8 cellular contexts compared by ENCODE assay signal in the genomic region with DNA sequence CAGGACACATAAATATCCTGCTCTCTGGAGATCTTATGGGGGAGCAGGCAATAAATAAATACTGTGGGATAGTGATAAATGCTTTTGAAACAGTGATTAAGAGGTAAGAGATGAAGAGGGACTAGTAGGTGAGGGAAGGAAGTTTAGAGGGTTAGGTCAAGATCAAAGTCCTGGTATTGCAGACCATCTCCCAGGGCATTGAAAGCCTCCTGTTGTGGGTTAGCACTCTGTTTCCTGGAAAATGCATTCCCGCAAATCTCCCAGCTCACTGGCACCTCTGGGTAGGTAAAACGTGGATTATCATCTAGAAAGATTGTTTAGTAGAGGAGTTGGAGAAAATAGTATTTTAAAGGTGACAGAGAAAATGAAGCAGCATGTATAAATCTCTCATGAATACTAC. TPM values are rescaled to one million over a fixed set of nuclear protein-coding genes. Genes with fewer than 3 reads are reported as not detected.
DNase-seq lines count a peak whose midpoint lies in the region; FAIRE-seq lines count a peak whose summit lies in the region.

No MANE protein-coding gene starts in this region.

- H3K9ac ChIP-seq in stomach smooth muscle (ENCODE audit: low read length in 2 of 2) = peak overlapping the region in 1 of 2 donors; percentile 87

- H3K4me3 ChIP-seq in iPS-11a (ENCODE audit: low read depth, low read length) = peak overlapping the region; percentile 91
- H3K4me3 ChIP-seq in stomach smooth muscle (ENCODE audit: low read length in 2 of 2) = peak overlapping the region; percentile 84 to 94
- H3K4me3 ChIP-seq in small intestine (ENCODE audit: low read depth in 1 of 2, low read length in 2 of 2) = no peak overlapping the region

- no peak for FAIRE-seq in small intestine (lab: Jason Lieb, UNC)

- no peak overlapping the region for H3K27ac ChIP-seq in stomach smooth muscle (ENCODE audit: low read length)
- no peak overlapping the region for H3K27ac ChIP-seq in small intestine (ENCODE audit: low read depth in 1 of 2, low read length in 1 of 2)

- H3K9me3 ChIP-seq in stomach smooth muscle (ENCODE audit: control insufficient read depth in 2 of 2, low read length in 2 of 2) = no peaks in the 10 kb centered on the region
- no peaks in the 10 kb centered on the region for H3K9me3 ChIP-seq in small intestine (ENCODE audit: control insufficient read depth, low read depth)

- peaks cover 7% of the 10 kb centered on the region for H3K36me3 Mint-ChIP-seq in activated naive CD4-positive, alpha-beta T cell treated with anti-CD3 and anti-CD28 coated beads, Interleukin-2, amount 10 ng/mL, durations not matched to agents 7 days and 5 days
- H3K36me3 Mint-ChIP-seq in activated CD4-positive, alpha-beta memory T cell treated with anti-CD3 and anti-CD28 coated beads, Interleukin-2, amount 10 ng/mL, durations not matched to agents 7 days and 5 days (ENCODE audit: low read depth) = peaks cover 9% of the 10 kb centered on the region

- H3K27me3 Mint-ChIP-seq in activated naive CD4-positive, alpha-beta T cell treated with anti-CD3 and anti-CD28 coated beads, Interleukin-2, amount 10 ng/mL, durations not matched to agents 7 days and 5 days = peaks cover 17% of the 10 kb centered on the region
- H3K27me3 Mint-ChIP-seq in activated CD4-positive, alpha-beta memory T cell treated with anti-CD3 and anti-CD28 coated beads, Interleukin-2, amount 10 ng/mL, durations not matched to agents 7 days and 5 days = peaks cover 3% of the 10 kb centered on the region

- H3K9me3 Mint-ChIP-seq in activated naive CD4-positive, alpha-beta T cell treated with anti-CD3 and anti-CD28 coated beads, Interleukin-2, amount 10 ng/mL, durations not matched to agents 7 days and 5 days = no peaks in the 10 kb centered on the region
- no peaks in the 10 kb centered on the region for H3K9me3 Mint-ChIP-seq in activated CD4-positive, alpha-beta memory T cell treated with anti-CD3 and anti-CD28 coated beads, Interleukin-2, amount 10 ng/mL, durations not matched to agents 7 days and 5 days

- 41 to 57% (median 54%) methylated on average over 2 of the region's 2 CpGs for WGBS in small intestine, 3 donors

- H3K4me1 ChIP-seq in stomach smooth muscle (ENCODE audit: control insufficient read depth, insufficient read depth, low read length) (peaks cover 20% of the 10 kb centered on the region), small intestine (ENCODE audit: control insufficient read depth in 2 of 2, insufficient read depth in 1 of 2, low read depth in 1 of 2, low read length in 1 of 2) (peaks cover 0 to 5% of the 10 kb centered on the region in 2 donors)

- H3K4me1 Mint-ChIP-seq in activated naive CD4-positive, alpha-beta T cell treated with anti-CD3 and anti-CD28 coated beads, Interleukin-2, amount 10 ng/mL, durations not matched to agents 7 days and 5 days = peaks cover 33% of the 10 kb centered on the region
- peaks cover 25% of the 10 kb centered on the region for H3K4me1 Mint-ChIP-seq in activated CD4-positive, alpha-beta memory T cell treated with anti-CD3 and anti-CD28 coated beads, Interleukin-2, amount 10 ng/mL, durations not matched to agents 7 days and 5 days

- H3K27me3 ChIP-seq in stomach smooth muscle (ENCODE audit: control insufficient read depth in 1 of 2, insufficient read depth in 2 of 2, low read length in 2 of 2) = no peaks in the 10 kb centered on the region
- H3K27me3 ChIP-seq in small intestine (ENCODE audit: control insufficient read depth in 2 of 2, insufficient read depth in 2 of 2, low read length in 2 of 2) = no peaks in the 10 kb centered on the region

- H3K27ac Mint-ChIP-seq in activated naive CD4-positive, alpha-beta T cell treated with anti-CD3 and anti-CD28 coated beads, Interleukin-2, amount 10 ng/mL, durations not matched to agents 7 days and 5 days = no peak overlapping the region
- H3K27ac Mint-ChIP-seq in activated CD4-positive, alpha-beta memory T cell treated with anti-CD3 and anti-CD28 coated beads, Interleukin-2, amount 10 ng/mL, durations not matched to agents 7 days and 5 days = no peak overlapping the region

- no peak for DNase-seq in activated naive CD4-positive, alpha-beta T cell treated with anti-CD3 and anti-CD28 coated beads, Interleukin-2, amount 10 ng/mL, durations not matched to agents 7 days and 5 days
- no peak for DNase-seq in activated naive CD4-positive, alpha-beta T cell (lab: John Stamatoyannopoulos, UW)
- no peak for DNase-seq in activated CD4-positive, alpha-beta memory T cell treated with anti-CD3 and anti-CD28 coated beads, Interleukin-2, amount 10 ng/mL, durations not matched to agents 7 days and 5 days
- no peak for DNase-seq in NCI-H1092 (lab: John Stamatoyannopoulos, UW)
- no peak for DNase-seq in DMS53 treated with DMSO at 0.1 percent for 48 hours (lab: John Stamatoyannopoulos, UW; ENCODE audit: unreplicated experiment)
- no peak for DNase-seq in small intestine

- POLR2A ChIA-PET in activated CD4-positive, alpha-beta memory T cell treated with anti-CD3 and anti-CD28 coated beads, Interleukin-2, amount 10 ng/mL, durations not matched to agents 7 days and 5 days (lab: Charles Lee) = no interaction called here

- H3K4me3 Mint-ChIP-seq in activated naive CD4-positive, alpha-beta T cell treated with anti-CD3 and anti-CD28 coated beads, Interleukin-2, amount 10 ng/mL, durations not matched to agents 7 days and 5 days = peak overlapping the region; percentile 86
- peak overlapping the region; percentile 87 for H3K4me3 Mint-ChIP-seq in activated CD4-positive, alpha-beta memory T cell treated with anti-CD3 and anti-CD28 coated beads, Interleukin-2, amount 10 ng/mL, durations not matched to agents 7 days and 5 days

- H3K36me3 ChIP-seq in stomach smooth muscle (ENCODE audit: control insufficient read depth in 2 of 2, insufficient read depth in 2 of 2, low read length in 2 of 2) = no peaks in the 10 kb centered on the region
- H3K36me3 ChIP-seq in small intestine (ENCODE audit: control insufficient read depth in 2 of 2, insufficient read depth in 2 of 2, low read length in 2 of 2) = no peaks in the 10 kb centered on the region

- CTCF ChIA-PET in activated naive CD4-positive, alpha-beta T cell treated with anti-CD3 and anti-CD28 coated beads, Interleukin-2, amount 10 ng/mL, durations not matched to agents 7 days and 5 days (lab: Charles Lee) = no interaction called here
- CTCF ChIA-PET in activated CD4-positive, alpha-beta memory T cell treated with anti-CD3 and anti-CD28 coated beads, Interleukin-2, amount 10 ng/mL, durations not matched to agents 7 days and 5 days (lab: Charles Lee) = interaction anchor here (1.2 kb wide), 1 partner anchor 28 kb away, joined by 3 read pairs; no protein-coding TSS in a partner anchor

RNA-seq across cellular contexts. Expression of a gene that starts 2.2 kb away (rescaled TPM):
- total RNA-seq in activated CD4-positive, alpha-beta memory T cell treated with anti-CD3 and anti-CD28 coated beads, Interleukin-2, amount 10 ng/mL, durations not matched to agents 7 days and 5 days = 10 to 100 TPM; 18.0 to 18.5 TPM
- 1 to 10 TPM; 1.9 to 5.0 (median 2.5) TPM for polyA plus RNA-seq in small intestine

RNA-seq across cellular contexts. Expression of a gene that starts 7.8 kb away (rescaled TPM):
- total RNA-seq in activated CD4-positive, alpha-beta memory T cell treated with anti-CD3 and anti-CD28 coated beads, Interleukin-2, amount 10 ng/mL, durations not matched to agents 7 days and 5 days = 10 to 100 TPM; 31.9 to 32.1 TPM
- polyA plus RNA-seq in small intestine = 1 to 10 TPM; 1.6 to 7.4 (median 3.5) TPM

Comparison
In these comparisons a context has a peak if more than half of its experiments do, and no peak if none do; other contexts are left out.
1. H3K4me3 ChIP-seq: peak in iPS-11a (single experiment) and stomach smooth muscle (2 of 2); none in small intestine (0 of 2).